In genomic region chr4:3407930-3408792, GRCh38 we compare ENCODE assay signal across 1 cellular context.
TF ChIP-seq lines count a peak whose summit lies in the region.

No MANE protein-coding gene starts in this region.

TF ChIP-seq in HepG2, 621 proteins besides CTCF, POLR2A, EP300 and RAD21 (continued from another document and continues in another):
- peak; percentile 76 for TF ChIP-seq FOSL2 (CRISPR knock-in tag; IDR thresholded peaks at IDR 0.05)
- TF ChIP-seq IRF9 (CRISPR knock-in tag; IDR thresholded peaks at IDR 0.05; ENCODE audit: borderline replicate concordance) = no peak
- no peak for TF ChIP-seq TRIM22 (IDR thresholded peaks at IDR 0.05)
- TF ChIP-seq ZNF253 (CRISPR knock-in tag; IDR thresholded peaks at IDR 0.05; ENCODE audit: borderline replicate concordance) = no peak
- no peak for TF ChIP-seq ATM (IDR thresholded peaks at IDR 0.05; ENCODE audit: borderline replicate concordance)
- TF ChIP-seq DZIP1 (CRISPR knock-in tag; IDR thresholded peaks at IDR 0.05) = no peak
- TF ChIP-seq RFXAP (CRISPR knock-in tag; IDR thresholded peaks at IDR 0.05; ENCODE audit: borderline replicate concordance) = peak; percentile 57; the same call in 1 of the 2 replicates
- no peak for TF ChIP-seq PRPF4 (IDR thresholded peaks at IDR 0.05; ENCODE audit: low read depth, low read length, poor library complexity, severe bottlenecking)
- no peak for TF ChIP-seq CENPT (CRISPR knock-in tag; IDR thresholded peaks at IDR 0.05; ENCODE audit: low read depth)
- TF ChIP-seq JARID2 (CRISPR knock-in tag; IDR thresholded peaks at IDR 0.05; ENCODE audit: insufficient replicate concordance) = no peak
- no peak for TF ChIP-seq ZNF460 (CRISPR knock-in tag; IDR thresholded peaks at IDR 0.05; ENCODE audit: borderline replicate concordance)
- TF ChIP-seq TGIF2 (CRISPR knock-in tag; IDR thresholded peaks at IDR 0.05) = peak; percentile 45; the same call in 1 of the 2 replicates
- TF ChIP-seq CC2D1A (CRISPR knock-in tag; IDR thresholded peaks at IDR 0.05) = no peak
- TF ChIP-seq ZNF724P (CRISPR knock-in tag; IDR thresholded peaks at IDR 0.05; ENCODE audit: borderline replicate concordance) = no peak
- TF ChIP-seq HHEX (CRISPR knock-in tag; IDR thresholded peaks at IDR 0.05) = no peak
- no peak for TF ChIP-seq JUND (CRISPR knock-in tag; IDR thresholded peaks at IDR 0.05)
- TF ChIP-seq E2F5 (CRISPR knock-in tag; conservative IDR thresholded peaks at IDR 0.05) = no peak
- peak; percentile 89 for TF ChIP-seq ZFP90 (CRISPR knock-in tag; IDR thresholded peaks at IDR 0.05; ENCODE audit: borderline replicate concordance)
- no peak for TF ChIP-seq ZNF550 (CRISPR knock-in tag; IDR thresholded peaks at IDR 0.05; ENCODE audit: borderline replicate concordance)
- no peak for TF ChIP-seq ZNF781 (CRISPR knock-in tag; IDR thresholded peaks at IDR 0.05; ENCODE audit: borderline replicate concordance, not compliant biosample characterization)
- peak; percentile 79; the same call in 1 of the 2 replicates for TF ChIP-seq MLXIP (CRISPR knock-in tag; IDR thresholded peaks at IDR 0.05; ENCODE audit: borderline replicate concordance)
- TF ChIP-seq ZBTB21 (CRISPR knock-in tag; IDR thresholded peaks at IDR 0.05) = no peak; the same call in 1 of the 2 replicates
- TF ChIP-seq ZNF44 (CRISPR knock-in tag; IDR thresholded peaks at IDR 0.05) = peak; percentile 92
- 0 out of 2 replicates have a peak, but pooled peaks have one; percentile 60 for TF ChIP-seq SALL2 (CRISPR knock-in tag; IDR thresholded peaks at IDR 0.05)
- no peak for TF ChIP-seq TCF12 (IDR thresholded peaks at IDR 0.05)
- peak; percentile 82; the same call in 1 of the 2 replicates for TF ChIP-seq TCF12 (CRISPR knock-in tag; IDR thresholded peaks at IDR 0.05)
- no peak for TF ChIP-seq ZNF570 (CRISPR knock-in tag; IDR thresholded peaks at IDR 0.05; ENCODE audit: borderline replicate concordance)
- TF ChIP-seq ATF6 (CRISPR knock-in tag; conservative IDR thresholded peaks at IDR 0.05) = no peak
- TF ChIP-seq NFE2L1 (CRISPR knock-in tag; IDR thresholded peaks at IDR 0.05; ENCODE audit: borderline replicate concordance) = no peak
- TF ChIP-seq NCOA2 (CRISPR knock-in tag; IDR thresholded peaks at IDR 0.05) = peak; percentile 92
- no peak for TF ChIP-seq RNF219 (CRISPR knock-in tag; IDR thresholded peaks at IDR 0.05)
- TF ChIP-seq ZNF318 (CRISPR knock-in tag; IDR thresholded peaks at IDR 0.05) = no peak
- TF ChIP-seq ZIK1 (CRISPR knock-in tag; IDR thresholded peaks at IDR 0.05; ENCODE audit: borderline replicate concordance, low read depth) = no peak
- TF ChIP-seq ZNF644 (CRISPR knock-in tag; IDR thresholded peaks at IDR 0.05; ENCODE audit: low read depth) = peak; percentile 37; the same call in 1 of the 2 replicates
- TF ChIP-seq RBM22 (optimal IDR thresholded peaks at IDR 0.05; ENCODE audit: low read length) = no peak
- peak; percentile 69 for TF ChIP-seq ZFX (CRISPR knock-in tag; IDR thresholded peaks at IDR 0.05; ENCODE audit: low read depth)
